Comparison of ENCODE assay signal across 1 cellular context in genomic region chr6:17454316-17455005, GRCh38.
TF ChIP-seq lines count a peak whose summit lies in the region.

No MANE protein-coding gene starts in this region.

TF ChIP-seq in H1, 55 proteins besides CTCF, POLR2A, EP300 and RAD21:
- TF ChIP-seq TCF12 (IDR thresholded peaks at IDR 0.05; ENCODE audit: low read depth, low read length) (no peak), SRF (IDR thresholded peaks at IDR 0.05; ENCODE audit: low read depth, low read length) (no peak), USF2 (IDR thresholded peaks at IDR 0.05; ENCODE audit: low read length) (no peak), CHD2 (IDR thresholded peaks at IDR 0.05; ENCODE audit: low read length) (no peak), PHF8 (conservative IDR thresholded peaks at IDR 0.05; ENCODE audit: low read depth, low read length) (no peak), BRCA1 (IDR thresholded peaks at IDR 0.05; ENCODE audit: low read depth, low read length) (no peak), ZNF274 (IDR thresholded peaks at IDR 0.05; ENCODE audit: borderline replicate concordance, extremely low read depth, low read length) (no peak), CHD7 (IDR thresholded peaks at IDR 0.05; ENCODE audit: insufficient replicate concordance, low read length) (no peak), SIRT6 (IDR thresholded peaks at IDR 0.05; ENCODE audit: low read length) (no peak), NRF1 (IDR thresholded peaks at IDR 0.05; ENCODE audit: low read depth, low read length) (no peak)
